ENCODE assay signal across 23 cellular contexts in the genomic region with DNA sequence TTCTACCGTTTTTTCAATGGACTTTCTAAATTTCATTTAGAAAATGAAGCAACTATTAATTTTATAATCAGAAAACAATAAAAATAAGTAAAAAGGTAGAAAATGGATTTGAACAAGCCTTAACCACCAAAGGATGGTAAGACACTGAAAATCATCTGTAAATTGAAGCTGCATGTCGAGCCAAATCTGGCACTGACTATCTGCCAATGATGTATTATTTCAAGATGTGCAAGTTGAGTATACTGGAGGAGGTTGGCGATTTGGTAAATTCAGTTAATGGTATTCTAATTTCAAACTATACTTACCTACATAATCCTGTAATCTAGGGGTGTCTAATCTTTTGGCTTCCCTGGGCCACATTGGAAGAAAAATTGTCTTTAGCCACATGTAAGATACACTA.
"Had no signal": no experiment of that assay in that cellular context is flagged by ENCODE, and none has a peak within 500 bp of the region (broad histone marks: within the 10 kb centered on the region; RNA-seq: fewer than 3 reads in every experiment).

No MANE protein-coding gene starts in this region.

- H3K27me3 ChIP-seq: dorsolateral prefrontal cortex, esophagus squamous epithelium, gastrocnemius medialis, heart right ventricle, left lung had no signal

- H3K9me3 ChIP-seq: esophagus squamous epithelium, gastrocnemius medialis, heart right ventricle, left lung, lower lobe of right lung, mucosa of descending colon had no signal

- ATAC-seq: esophagus mucosa; gastrocnemius medialis; heart right ventricle; left cardiac atrium; left lung; left ventricle myocardium superior; lower lobe of right lung; mucosa of descending colon; naive thymus-derived CD8-positive, alpha-beta T cell had no signal

- H3K36me3 ChIP-seq: esophagus squamous epithelium, gastrocnemius medialis, heart right ventricle, left lung, lower lobe of right lung had no signal

- H3K4me1 ChIP-seq: left lung, lower lobe of right lung had no signal

- H3K27ac ChIP-seq: coronary artery, dorsolateral prefrontal cortex, epithelial cell of prostate, esophagus squamous epithelium, gastrocnemius medialis, heart right ventricle, left lung, lower lobe of right lung had no signal

- H3K4me3 ChIP-seq: coronary artery, dorsolateral prefrontal cortex, esophagus squamous epithelium, gastrocnemius medialis, heart right ventricle, left lung, lower lobe of right lung, mucosa of descending colon had no signal

- DNase-seq: dermis blood vessel endothelial cell; dorsolateral prefrontal cortex; effector CD4-positive, alpha-beta T cell; effector memory CD4-positive, alpha-beta T cell; erythroblast; esophagus squamous epithelium; foreskin melanocyte; gastrocnemius medialis; glutamatergic neuron; head of caudate nucleus; heart right ventricle; hippocampal formation; left cardiac atrium; left lung; left ventricle myocardium superior; lower lobe of right lung; mesenchymal stem cell; mucosa of descending colon; naive B cell; naive thymus-derived CD8-positive, alpha-beta T cell had no signal
